In genomic region chr17:82808006-82808405, GRCh38 we compare ENCODE assay signal across 29 cellular contexts. TPM values are rescaled to one million over a fixed set of nuclear protein-coding genes. Genes with fewer than 3 reads are reported as not detected.
"Had no signal": no experiment of that assay in that cellular context is flagged by ENCODE, and none has a peak within 500 bp of the region (broad histone marks: within the 10 kb centered on the region; RNA-seq: fewer than 3 reads in every experiment).

No MANE protein-coding gene starts in this region.

- H3K79me2 ChIP-seq: hepatocyte had no signal

- FAIRE-seq: pancreas, small intestine, TTC549 had no signal

- H3K36me3 Mint-ChIP-seq: activated naive CD4-positive, alpha-beta T cell treated with anti-CD3 and anti-CD28 coated beads, Interleukin-2, amount 50 U/mL, for 24 hours; natural killer cell treated with Interleukin-12 subunit alpha and Interleukin-12 subunit beta and Interleukin-15 and Interleukin-18, amount 100 ng/mL, for 72 hours had no signal

- H3K9me3 ChIP-seq: left lung, neutrophil, pancreas, stomach, suprapubic skin, tibial nerve had no signal

- H2AFZ ChIP-seq: hepatocyte had no signal

- H3K4me3 Mint-ChIP-seq: activated CD8-positive, alpha-beta T cell treated with anti-CD3 and anti-CD28 coated beads, Interleukin-2, amount 10 ng/mL, durations not matched to agents 7 days and 5 days; activated naive CD4-positive, alpha-beta T cell treated with anti-CD3 and anti-CD28 coated beads, Interleukin-2, amount 50 U/mL, for 24 hours; activated T-helper 1 cell treated with anti-CD3 and anti-CD28 coated beads, Interleukin-12 subunit alpha, Interleukin-12 subunit beta, Interleukin-2, Interleukin-4 antibody, amounts not matched to agents 30 ng/mL and 10 ng/mL and 1 ng/mL, durations not matched to agents 14 hours and 24 hours and 36 hours; immature natural killer cell; natural killer cell treated with Interleukin-12 subunit alpha and Interleukin-12 subunit beta and Interleukin-15 and Interleukin-18, amount 100 ng/mL, for 72 hours; stimulated activated effector memory CD8-positive, alpha-beta T cell treated with anti-CD3 and anti-CD28 coated beads, Interleukin-12 subunit alpha, Interleukin-12 subunit beta, amount 100 ng/mL, for 72 hours had no signal

- H3K36me3 ChIP-seq: brain microvascular endothelial cell, pancreas had no signal

- H3K27me3 ChIP-seq: brain microvascular endothelial cell, hepatocyte, left lung, neutrophil, pancreas, stomach, suprapubic skin, tibial nerve had no signal

- H3K4me1 ChIP-seq: left lung, pancreas had no signal

- DNase-seq: activated CD4-positive, alpha-beta T cell treated with anti-CD3 and anti-CD28 coated beads for 1 hour; activated CD4-positive, alpha-beta T cell treated with anti-CD3 and anti-CD28 coated beads, Interleukin-2, amount 50 U/mL, for 1 hour; activated CD8-positive, alpha-beta T cell treated with anti-CD3 and anti-CD28 coated beads, Interleukin-2, amount 10 ng/mL, durations not matched to agents 7 days and 5 days; activated gamma-delta T cell; aorta; brain microvascular endothelial cell; central memory CD4-positive, alpha-beta T cell; effector CD8-positive, alpha-beta T cell; foreskin melanocyte; immature natural killer cell; mammary epithelial cell; midbrain; pancreas; small intestine; stimulated activated CD4-positive, alpha-beta T cell treated with anti-CD3 and anti-CD28 coated beads, Interleukin-2, amount 100 ng/mL, for 24 hours; stomach; WERI-Rb-1 had no signal

- H3K27ac ChIP-seq: brain microvascular endothelial cell, hepatocyte, left lung, neutrophil, pancreas, stomach, suprapubic skin, WERI-Rb-1 had no signal

- H3K27me3 Mint-ChIP-seq: activated naive CD4-positive, alpha-beta T cell treated with anti-CD3 and anti-CD28 coated beads, Interleukin-2, amount 50 U/mL, for 24 hours; natural killer cell treated with Interleukin-12 subunit alpha and Interleukin-12 subunit beta and Interleukin-15 and Interleukin-18, amount 100 ng/mL, for 72 hours had no signal

- ATAC-seq: activated CD8-positive, alpha-beta T cell treated with anti-CD3 and anti-CD28 coated beads, Interleukin-2, amount 10 ng/mL, durations not matched to agents 7 days and 5 days; left lung; natural killer cell treated with Interleukin-12 subunit alpha and Interleukin-12 subunit beta and Interleukin-15 and Interleukin-18, amount 100 ng/mL, for 72 hours; pancreas; sciatic nerve; stimulated activated effector memory CD8-positive, alpha-beta T cell treated with anti-CD3 and anti-CD28 coated beads, Interleukin-12 subunit alpha, Interleukin-12 subunit beta, amount 100 ng/mL, for 72 hours had no signal

- H3K4me2 ChIP-seq: hepatocyte had no signal

- H3K27ac Mint-ChIP-seq: activated CD8-positive, alpha-beta T cell treated with anti-CD3 and anti-CD28 coated beads, Interleukin-2, amount 10 ng/mL, durations not matched to agents 7 days and 5 days; activated naive CD4-positive, alpha-beta T cell treated with anti-CD3 and anti-CD28 coated beads, Interleukin-2, amount 50 U/mL, for 24 hours; activated T-helper 1 cell treated with anti-CD3 and anti-CD28 coated beads, Interleukin-12 subunit alpha, Interleukin-12 subunit beta, Interleukin-2, Interleukin-4 antibody, amounts not matched to agents 30 ng/mL and 10 ng/mL and 1 ng/mL, durations not matched to agents 14 hours and 24 hours and 36 hours; immature natural killer cell; natural killer cell treated with Interleukin-12 subunit alpha and Interleukin-12 subunit beta and Interleukin-15 and Interleukin-18, amount 100 ng/mL, for 72 hours; stimulated activated effector memory CD8-positive, alpha-beta T cell treated with anti-CD3 and anti-CD28 coated beads, Interleukin-12 subunit alpha, Interleukin-12 subunit beta, amount 100 ng/mL, for 72 hours had no signal

- H3K9me3 Mint-ChIP-seq: activated naive CD4-positive, alpha-beta T cell treated with anti-CD3 and anti-CD28 coated beads, Interleukin-2, amount 50 U/mL, for 24 hours; activated T-helper 1 cell treated with anti-CD3 and anti-CD28 coated beads, Interleukin-12 subunit alpha, Interleukin-12 subunit beta, Interleukin-2, Interleukin-4 antibody, amounts not matched to agents 30 ng/mL and 10 ng/mL and 1 ng/mL, durations not matched to agents 14 hours and 24 hours and 36 hours; immature natural killer cell; natural killer cell treated with Interleukin-12 subunit alpha and Interleukin-12 subunit beta and Interleukin-15 and Interleukin-18, amount 100 ng/mL, for 72 hours; stimulated activated effector memory CD8-positive, alpha-beta T cell treated with anti-CD3 and anti-CD28 coated beads, Interleukin-12 subunit alpha, Interleukin-12 subunit beta, amount 100 ng/mL, for 72 hours had no signal

- H3K4me3 ChIP-seq: hepatocyte, left lung, pancreas, stomach, suprapubic skin, tibial nerve had no signal

RNA-seq across cellular contexts. Expression of gene ZNF750, which starts 31.8 kb away (rescaled TPM):
- total RNA-seq: activated CD8-positive, alpha-beta T cell treated with anti-CD3 and anti-CD28 coated beads, Interleukin-2, amount 10 ng/mL, durations not matched to agents 7 days and 5 days; activated T-helper 1 cell treated with anti-CD3 and anti-CD28 coated beads, Interleukin-12 subunit alpha, Interleukin-12 subunit beta, Interleukin-2, Interleukin-4 antibody, amounts not matched to agents 30 ng/mL and 10 ng/mL and 1 ng/mL, durations not matched to agents 14 hours and 24 hours and 36 hours; dermis blood vessel endothelial cell; natural killer cell treated with Interleukin-12 subunit alpha and Interleukin-12 subunit beta and Interleukin-15 and Interleukin-18, amount 100 ng/mL, for 72 hours; pancreas; sciatic nerve; stomach; tibial nerve had no signal
